8 cellular contexts compared by ENCODE assay signal in the genomic region with DNA sequence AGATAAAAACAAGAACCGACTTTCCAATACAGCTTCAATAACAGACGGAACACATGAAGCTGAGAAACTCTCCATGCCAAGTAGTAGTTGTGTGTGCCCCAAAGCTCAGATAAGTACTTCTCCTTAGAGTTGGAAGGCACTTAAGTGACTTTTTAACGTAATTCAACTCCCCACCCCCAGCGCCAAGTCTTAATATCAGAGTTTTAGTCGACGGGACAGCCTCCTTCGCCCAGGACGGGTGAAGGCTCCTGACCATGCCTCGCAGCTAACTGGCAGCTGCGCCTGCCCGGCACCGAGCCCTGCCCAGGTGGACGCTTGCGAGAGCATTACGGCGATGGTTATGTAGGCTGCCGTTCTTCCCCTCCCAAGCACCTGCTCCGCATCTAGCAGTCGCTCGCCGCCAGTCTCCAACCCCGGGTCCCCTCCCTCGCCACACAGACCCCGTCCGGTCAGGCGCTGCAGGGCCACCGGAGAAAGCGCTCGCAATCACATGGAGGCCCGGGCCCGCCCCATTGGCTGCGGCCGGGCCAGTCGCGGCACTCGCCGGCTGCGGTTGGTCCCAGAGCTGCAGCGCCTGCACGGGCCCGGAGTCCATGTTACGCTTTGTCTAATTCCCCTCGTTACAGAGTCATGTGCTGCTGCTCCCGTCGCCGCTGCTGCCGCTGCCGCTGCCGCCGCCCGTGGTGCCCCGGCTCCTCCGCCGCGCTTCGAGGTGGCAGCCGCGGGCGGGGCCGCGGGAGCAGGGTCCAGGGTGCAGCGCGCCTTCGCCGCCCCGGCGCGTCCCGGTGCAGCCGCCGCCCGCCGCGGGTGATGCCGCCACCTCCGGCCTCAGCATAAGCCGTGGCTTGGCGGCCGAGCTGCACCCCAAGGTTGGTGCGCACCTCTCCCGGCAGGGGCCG. TPM values are rescaled to one million over a fixed set of nuclear protein-coding genes. Genes with fewer than 3 reads are reported as not detected.
DNase-seq lines count a peak whose midpoint lies in the region; ATAC-seq and TF ChIP-seq lines count a peak whose summit lies in the region.

A gene (plus strand): TSS at position 610 of the 899 bp plus-strand sequence. CDS start 112,037 bp downstream, outside the sequence.

- ATAC-seq in GM19467 (IDR thresholded peaks at IDR 0.05; ENCODE audit: unreplicated experiment): peak; percentile 72

- peaks cover 35% of the 10 kb centered on the region for H3K27me3 Mint-ChIP-seq in endodermal cell (ENCODE audit: insufficient read depth)

- TF ChIP-seq CTCF in HL-60 (IDR thresholded peaks at IDR 0.05; ENCODE audit: insufficient read depth, low read length) (no peak), endodermal cell (conservative IDR thresholded peaks at IDR 0.05) (no peak)

- DNase-seq in COR-L47 (lab: John Stamatoyannopoulos, UW) (peak; percentile 88), HL-60 (ENCODE audit: low read depth in 1 of 2, low spot score in 1 of 2) (peak; percentile 79 to 92), endodermal cell (peak; percentile 96), mesenteric fat pad (ENCODE audit: low spot score) (peak; percentile 93)
- DNase-seq in NK-92 treated with Interleukin-12 subunit alpha and Interleukin-12 subunit beta, amount 100 ng/mL, for 24 hours (lab: John Stamatoyannopoulos, UW): peak; percentile 77
- DNase-seq in activated CD8-positive, alpha-beta memory T cell treated with anti-CD3 and anti-CD28 coated beads for 48 hours (ENCODE audit: low read depth in 2 of 3, low spot score in 2 of 3): peak; percentile 33 to 50 (median 36)
- DNase-seq in stimulated activated CD8-positive, alpha-beta memory T cell treated with anti-CD3 and anti-CD28 coated beads, Interleukin-15, amount 100 ng/mL, for 4 hours (ENCODE audit: low read depth in 2 of 2): peak; percentile 9 to 45

- WGBS in endodermal cell (ENCODE audit: insufficient coverage in 1 of 2, insufficient read length in 1 of 2), 2 experiments: 1 to 3% methylated on average over 16 to 82 of the region's 82 CpGs

- H3K36me3 Mint-ChIP-seq in endodermal cell (ENCODE audit: low read depth): peaks cover 1% of the 10 kb centered on the region

- peak within 1 kb of the TSS; percentile 71 for H3K9ac ChIP-seq in endodermal cell (ENCODE audit: extremely low read depth, low read length, poor library complexity, severe bottlenecking)

- peak within 1 kb of the TSS; percentile 79 for H3K27ac Mint-ChIP-seq in endodermal cell

- H3K4me1 ChIP-seq in endodermal cell (ENCODE audit: control insufficient read depth, insufficient read depth, low read length): no peaks in the 10 kb centered on the region

- no peaks in the 10 kb centered on the region for H3K9me3 Mint-ChIP-seq in endodermal cell

- no peaks in the 10 kb centered on the region for H3K36me3 ChIP-seq in endodermal cell (ENCODE audit: control insufficient read depth, insufficient read depth, low read length)

- no peaks in the 10 kb centered on the region for H3K9me3 ChIP-seq in endodermal cell (ENCODE audit: control insufficient read depth, low read length)

- peak within 1 kb of the TSS; percentile 80 for H3K4me3 ChIP-seq in HL-60 (replicated peaks; ENCODE audit: insufficient read depth, low read length)
- peak within 1 kb of the TSS; percentile 83 for H3K4me3 ChIP-seq in endodermal cell (ENCODE audit: low read length)

- H3K4me3 Mint-ChIP-seq in endodermal cell: peak within 1 kb of the TSS; percentile 65

- peaks cover 13% of the 10 kb centered on the region for H3K4me1 Mint-ChIP-seq in endodermal cell

- H3K27me3 ChIP-seq in HL-60 (ENCODE audit: insufficient read depth, poor library complexity, severe bottlenecking) (no peaks in the 10 kb centered on the region), endodermal cell (ENCODE audit: control insufficient read depth, insufficient read depth, low read length, poor library complexity, severe bottlenecking) (peaks cover 51% of the 10 kb centered on the region)

- H3K27ac ChIP-seq in HL-60 (replicated peaks): peak within 1 kb of the TSS; percentile 91
- peak within 1 kb of the TSS; percentile 33 for H3K27ac ChIP-seq in endodermal cell (ENCODE audit: low read depth, low read length)

RNA-seq across cellular contexts. Expression of the gene that starts here (rescaled TPM):
- total RNA-seq in endodermal cell: 10 to 100 TPM; 23.8 to 33.8 TPM
- polyA plus RNA-seq in endodermal cell (2013, experiment 1 of 2): 26.5 TPM
- polyA plus RNA-seq in endodermal cell (2013, experiment 2 of 2): 21.1 TPM
- 8.6 TPM for total RNA-seq in mesenteric fat pad

Comparison
In these comparisons a context has a peak if more than half of its experiments do, and no peak if none do; other contexts are left out.
1. Peak in every context shown above with its lines: DNase-seq, ATAC-seq, H3K4me3 ChIP-seq and H3K27ac ChIP-seq.
2. DNase-seq: peak in every context shown above with its lines; median percentile 96 in endodermal cell; 93 in mesenteric fat pad; 88 in COR-L47; 86 in HL-60; 77 in NK-92 treated with Interleukin-12 subunit alpha and Interleukin-12 subunit beta, amount 100 ng/mL, for 24 hours; 36 in activated CD8-positive, alpha-beta memory T cell treated with anti-CD3 and anti-CD28 coated beads for 48 hours; 27 in stimulated activated CD8-positive, alpha-beta memory T cell treated with anti-CD3 and anti-CD28 coated beads, Interleukin-15, amount 100 ng/mL, for 4 hours.